8 cellular contexts compared by ENCODE assay signal in genomic region chr17:55513885-55514590, GRCh38. TPM values are rescaled to one million over a fixed set of nuclear protein-coding genes. Genes with fewer than 3 reads are reported as not detected.
A peak's percentile ranks its signal among the peaks of the same experiment; 100 is the strongest.
DNase-seq lines count a peak whose midpoint lies in the region; ATAC-seq and TF ChIP-seq lines count a peak whose summit lies in the region.

No MANE protein-coding gene starts in this region.

- H3K27me3 ChIP-seq in ascending aorta (no peaks in the 10 kb centered on the region), smooth muscle cell (ENCODE audit: low read depth) (peaks cover 8% of the 10 kb centered on the region)

- peak; percentile 83 for TF ChIP-seq CTCF in GM12865 (IDR thresholded peaks at IDR 0.05; ENCODE audit: insufficient read depth, low read depth, low read length, missing control alignments)
- peak; percentile 64 to 87 (median 87) for TF ChIP-seq CTCF in ascending aorta (IDR thresholded peaks at IDR 0.05)
- peak; percentile 97 for TF ChIP-seq CTCF in smooth muscle cell (IDR thresholded peaks at IDR 0.05; ENCODE audit: borderline replicate concordance, insufficient read depth, poor library complexity, severe bottlenecking)

- H3K27ac ChIP-seq in ascending aorta (no peak overlapping the region), smooth muscle cell (ENCODE audit: low read depth) (no peak overlapping the region)

- peak; percentile 84 for DNase-seq in GM12865 (ENCODE audit: low read depth)
- peak; percentile 8 for DNase-seq in NCI-H146 treated with DMSO at 0.1 percent for 48 hours (lab: John Stamatoyannopoulos, UW; ENCODE audit: unreplicated experiment)
- peak; percentile 65 for DNase-seq in T-helper 9 cell
- peak; percentile 12 to 82 for DNase-seq in ascending aorta (ENCODE audit: low spot score in 2 of 2)
- peak in 44 of 51 donors; percentile 0 to 78 (median 23) for DNase-seq in hypothalamus (lab: John Stamatoyannopoulos, UW)
- DNase-seq in smooth muscle cell (lab: John Stamatoyannopoulos, UW; ENCODE audit: unreplicated experiment) = peak; percentile 19

- H3K4me2 ChIP-seq in smooth muscle cell = no peak overlapping the region

- H3K9me3 ChIP-seq in ascending aorta (no peaks in the 10 kb centered on the region), smooth muscle cell (replicated peaks; ENCODE audit: low read depth) (no peaks in the 10 kb centered on the region)

- H2AFZ ChIP-seq in smooth muscle cell (ENCODE audit: low read depth) = no peak overlapping the region

- ATAC-seq in HG02763 (IDR thresholded peaks at IDR 0.05; ENCODE audit: unreplicated experiment) (peak; percentile 77), HG02588 (IDR thresholded peaks at IDR 0.05; ENCODE audit: unreplicated experiment) (no peak)

- H3K36me3 ChIP-seq in ascending aorta (no peaks in the 10 kb centered on the region), smooth muscle cell (ENCODE audit: low read depth) (no peaks in the 10 kb centered on the region)

- H3K4me1 ChIP-seq in ascending aorta = no peaks in the 10 kb centered on the region
- no peaks in the 10 kb centered on the region for H3K4me1 ChIP-seq in smooth muscle cell (ENCODE audit: low read depth)

- H3K4me3 ChIP-seq in GM12865 (ENCODE audit: low read depth, low read length) (no peak overlapping the region), ascending aorta (no peak overlapping the region), smooth muscle cell (no peak overlapping the region)

- no peak overlapping the region for H3K9ac ChIP-seq in smooth muscle cell (ENCODE audit: low read depth)

- H3F3A ChIP-seq in smooth muscle cell (ENCODE audit: low read depth) = no peaks in the 10 kb centered on the region

- intact Hi-C loops in ascending aorta (cut with DNase I) = loop anchor here (10.0 kb wide), 1 partner anchor 169 kb away; no protein-coding TSS in a partner anchor

- 32% methylated on average over 5 of the region's 5 CpGs for WGBS in smooth muscle cell (ENCODE audit: low lambda C conversion rate)

- no peaks in the 10 kb centered on the region for H3K79me2 ChIP-seq in smooth muscle cell (ENCODE audit: low read depth)

- H4K20me1 ChIP-seq in smooth muscle cell (ENCODE audit: low read depth) = no peaks in the 10 kb centered on the region

RNA-seq across cellular contexts. Expression of gene SMIM36, which starts 2.8 kb away (rescaled TPM):
- total RNA-seq in ascending aorta (not detected), smooth muscle cell (not detected in 2 replicates)
- polyA plus RNA-seq in smooth muscle cell = not detected in 2 replicates

Comparison
In these comparisons a context has a peak if more than half of its experiments do, and no peak if none do; other contexts are left out.
1. DNase-seq: peak in every context shown above with its lines; median percentile 84 in GM12865; 65 in T-helper 9 cell; 47 in ascending aorta; 23 in hypothalamus; 19 in smooth muscle cell; 8 in NCI-H146 treated with DMSO at 0.1 percent for 48 hours.